In the genomic region with DNA sequence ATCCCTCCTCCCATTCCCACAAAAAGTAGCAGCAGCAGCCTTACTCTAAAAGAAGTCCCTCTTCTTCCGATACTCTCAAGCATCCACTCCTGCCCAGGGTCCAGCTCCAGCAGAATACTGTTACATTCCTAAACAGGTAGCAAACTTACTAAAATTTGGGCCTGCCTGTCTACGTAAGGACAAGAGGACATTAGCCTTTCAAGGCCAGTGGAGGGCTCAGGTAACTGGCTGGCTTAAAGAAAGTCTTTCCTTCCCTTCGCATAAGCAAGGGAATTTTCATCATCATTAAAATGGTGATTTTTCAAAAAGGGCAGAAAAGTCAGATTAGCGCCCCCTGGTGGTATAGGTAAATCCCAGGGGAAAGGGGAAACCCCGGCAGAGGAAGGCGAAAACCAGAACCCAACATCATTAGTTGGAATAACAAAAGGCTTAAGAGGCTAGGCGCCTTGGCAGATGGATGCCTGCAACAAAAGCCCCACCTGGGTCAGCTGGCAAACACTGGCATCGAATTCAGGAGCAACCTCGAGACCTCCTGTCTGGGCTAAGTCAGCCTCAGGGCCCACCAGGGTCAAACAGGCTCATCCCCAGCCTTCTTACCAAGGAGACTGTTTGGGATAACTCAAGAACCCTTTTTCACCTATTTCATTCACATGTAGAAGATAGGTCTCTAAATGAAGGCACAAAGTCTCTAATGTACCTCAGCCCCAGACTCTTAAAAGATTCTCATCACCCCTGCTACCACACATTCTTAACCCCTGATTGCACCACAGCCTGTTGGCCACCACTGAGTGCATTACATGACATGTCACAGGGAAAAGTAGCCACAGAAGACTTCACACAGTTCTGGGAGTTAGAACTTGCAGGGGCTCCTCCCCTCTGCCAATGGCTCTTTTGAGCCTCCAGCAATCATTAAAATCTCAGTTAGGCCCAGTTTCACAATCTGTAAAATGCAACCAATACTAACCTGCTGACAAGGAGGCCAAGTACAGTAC, we compare ENCODE assay signal across 8 cellular contexts. TPM values are rescaled to one million over a fixed set of nuclear protein-coding genes. Genes with fewer than 3 reads are reported as not detected.
A peak's percentile ranks its signal among the peaks of the same experiment; 100 is the strongest.
DNase-seq lines count a peak whose midpoint lies in the region; ATAC-seq and TF ChIP-seq lines count a peak whose summit lies in the region.

No MANE protein-coding gene starts in this region.

- H3K4me1 Mint-ChIP-seq in CD4-positive, alpha-beta memory T cell: peaks cover 0 to 7% (median 3%) of the 10 kb centered on the region in 4 donors

- intact Hi-C loops in CD4-positive, alpha-beta memory T cell (cut with micrococcal nuclease): no loop called here

- peaks cover 44 to 54% of the 10 kb centered on the region in 2 donors for H3K36me3 Mint-ChIP-seq in CD4-positive, alpha-beta memory T cell

- peaks cover 5% of the 10 kb centered on the region for H3K36me3 ChIP-seq in CD4-positive, alpha-beta memory T cell (ENCODE audit: insufficient read depth, low read length)
- peaks cover 66% of the 10 kb centered on the region for H3K36me3 ChIP-seq in NT2/D1 (ENCODE audit: insufficient read depth, insufficient read length, low read length)

- H3K9me3 Mint-ChIP-seq in CD4-positive, alpha-beta memory T cell: no peaks in the 10 kb centered on the region

- no peak overlapping the region for H3K4me3 ChIP-seq in CD4-positive, alpha-beta memory T cell (ENCODE audit: low read length in 2 of 2)
- H3K4me3 ChIP-seq in HFF-Myc (replicated peaks; ENCODE audit: low read depth, low read length) (no peak overlapping the region), NT2/D1 (ENCODE audit: insufficient read length, low read depth) (no peak overlapping the region), foreskin fibroblast (ENCODE audit: low read depth in 1 of 2, low read length in 2 of 2) (no peak overlapping the region), skeletal muscle cell (ENCODE audit: low read depth, low read length) (no peak overlapping the region)

- CTCF ChIA-PET in CD4-positive, alpha-beta memory T cell (lab: Charles Lee; ENCODE audit: partially characterized antibody): interaction anchor here (0.9 to 3.4 kb wide), 4 partner anchors 9 to 100 kb away, joined by 3 to 22 read pairs (median 5); no protein-coding TSS in a partner anchor

- no peaks in the 10 kb centered on the region for H3K27me3 ChIP-seq in CD4-positive, alpha-beta memory T cell (ENCODE audit: insufficient read depth, low read length)
- no peaks in the 10 kb centered on the region for H3K27me3 ChIP-seq in NT2/D1 (ENCODE audit: insufficient read depth, insufficient read length)

- no peak overlapping the region for H3K27ac ChIP-seq in CD4-positive, alpha-beta memory T cell (ENCODE audit: low read depth, low read length)

- no peaks in the 10 kb centered on the region for H3K4me1 ChIP-seq in CD4-positive, alpha-beta memory T cell (ENCODE audit: insufficient read depth, low read length)
- H3K4me1 ChIP-seq in NT2/D1 (ENCODE audit: insufficient read depth, insufficient read length): peaks cover 16% of the 10 kb centered on the region

- peak overlapping the region in 1 of 7 donors; percentile 50 for H3K27ac Mint-ChIP-seq in CD4-positive, alpha-beta memory T cell

- no peak overlapping the region for H3K4me3 Mint-ChIP-seq in CD4-positive, alpha-beta memory T cell

- H3K9me3 ChIP-seq in CD4-positive, alpha-beta memory T cell (ENCODE audit: control insufficient read depth in 1 of 2, low read length in 2 of 2): no peaks in the 10 kb centered on the region
- H3K9me3 ChIP-seq in NT2/D1 (ENCODE audit: insufficient read depth, low read length): no peaks in the 10 kb centered on the region

- POLR2A ChIA-PET in CD4-positive, alpha-beta memory T cell (lab: Charles Lee; ENCODE audit: partially characterized antibody): no interaction called here

- TF ChIP-seq CTCF in HFF-Myc (IDR thresholded peaks at IDR 0.05; ENCODE audit: low read depth, low read length, missing control alignments) (peak; percentile 84), foreskin fibroblast (IDR thresholded peaks at IDR 0.05; ENCODE audit: low read depth, low read length) (peak; percentile 73)

- H3K9ac ChIP-seq in NT2/D1 (ENCODE audit: insufficient read length, low read depth): no peak overlapping the region

- DNase-seq in CD4-positive, alpha-beta memory T cell: peak in 4 of 5 donors; percentile 35 to 46 (median 40)
- DNase-seq in HFF-Myc (ENCODE audit: extremely low read depth, low read depth) (no peak), NT2/D1 (ENCODE audit: low read depth, low spot score) (peak; percentile 68), activated T-cell treated with anti-CD3 and anti-CD28 coated beads for 1 hour (ENCODE audit: low read depth) (peak; percentile 19), foreskin fibroblast (peak; percentile 14 to 64), skeletal muscle cell (ENCODE audit: low read depth) (peak; percentile 14)

- H3K27me3 Mint-ChIP-seq in CD4-positive, alpha-beta memory T cell: no peaks in the 10 kb centered on the region

- ATAC-seq in GM19467 (IDR thresholded peaks at IDR 0.05; ENCODE audit: unreplicated experiment): no peak
- no peak for ATAC-seq in HG02678 (IDR thresholded peaks at IDR 0.05; ENCODE audit: unreplicated experiment)

RNA-seq across cellular contexts. Expression of a gene that starts 36.7 kb away (rescaled TPM):
- 10 to 100 TPM; 26.4 to 29.6 TPM for total RNA-seq in CD4-positive, alpha-beta memory T cell
- polyA plus RNA-seq in CD4-positive, alpha-beta memory T cell: 10 to 100 TPM; 33.7 to 59.4 TPM
